31 cellular contexts compared by ENCODE assay signal in genomic region chr20:9368893-9369292, GRCh38.
"Had no signal": no experiment of that assay in that cellular context is flagged by ENCODE, and none has a peak within 500 bp of the region (broad histone marks: within the 10 kb centered on the region; RNA-seq: fewer than 3 reads in every experiment).

No MANE protein-coding gene starts in this region.

- H3K4me1 Mint-ChIP-seq: activated CD4-positive, alpha-beta T cell treated with anti-CD3 and anti-CD28 coated beads for 36 hours; activated CD4-positive, alpha-beta T cell treated with anti-CD3 and anti-CD28 coated beads, Interleukin-2, amount 10 ng/mL, durations not matched to agents 7 days and 5 days had no signal

- H3K4me2 ChIP-seq: PC-9 had no signal

- H3K9me3 Mint-ChIP-seq: activated CD4-positive, alpha-beta T cell treated with anti-CD3 and anti-CD28 coated beads, Interleukin-2, amount 10 ng/mL, durations not matched to agents 7 days and 5 days; activated T-cell treated with anti-CD3 and anti-CD28 coated beads, Interleukin-2, amount 50 U/mL, for 4 hours; activated T-helper 1 cell treated with anti-CD3 and anti-CD28 coated beads, Interleukin-12 subunit alpha, Interleukin-12 subunit beta, Interleukin-2, Interleukin-4 antibody, amounts not matched to agents 30 ng/mL and 10 ng/mL and 1 ng/mL, durations not matched to agents 14 hours and 24 hours and 36 hours; T-helper 1 cell treated with Interleukin-12 subunit alpha and Interleukin-12 subunit beta and Interleukin-4 antibody, amounts not matched to agents 30 μg/mL and 1 μg/mL, for 36 hours; T-helper 2 cell treated with Interferon-gamma antibody and Interleukin-4, amounts not matched to agents 5 μg/mL and 100 μg/mL, for 36 hours had no signal

- H3K27me3 ChIP-seq: adrenal gland, body of pancreas, breast epithelium, MG63 had no signal

- H3K4me1 ChIP-seq: adrenal gland, body of pancreas, breast epithelium had no signal

- H3K27ac Mint-ChIP-seq: activated CD4-positive, alpha-beta T cell treated with anti-CD3 and anti-CD28 coated beads for 36 hours; activated CD4-positive, alpha-beta T cell treated with anti-CD3 and anti-CD28 coated beads, Interleukin-2, amount 10 ng/mL, durations not matched to agents 7 days and 5 days; activated CD8-positive, alpha-beta T cell treated with anti-CD3 and anti-CD28 coated beads, Interleukin-2, amount 10 ng/mL, durations not matched to agents 7 days and 5 days; activated naive CD4-positive, alpha-beta T cell treated with anti-CD3 and anti-CD28 coated beads for 36 hours; activated naive CD4-positive, alpha-beta T cell treated with anti-CD3 and anti-CD28 coated beads, Interleukin-2, amount 50 U/mL, for 72 hours; activated T-helper 1 cell treated with anti-CD3 and anti-CD28 coated beads, Interleukin-12 subunit alpha, Interleukin-12 subunit beta, Interleukin-2, Interleukin-4 antibody, amounts not matched to agents 30 ng/mL and 10 ng/mL and 1 ng/mL, durations not matched to agents 14 hours and 24 hours and 36 hours; T-helper 1 cell treated with Interleukin-12 subunit alpha and Interleukin-12 subunit beta and Interleukin-4 antibody, amounts not matched to agents 30 μg/mL and 1 μg/mL, for 36 hours; T-helper 2 cell treated with Interferon-gamma antibody and Interleukin-4, amounts not matched to agents 5 μg/mL and 100 μg/mL, for 36 hours had no signal

- H3K9me3 ChIP-seq: adrenal gland, body of pancreas, breast epithelium, MG63 had no signal

- H3K36me3 ChIP-seq: adrenal gland, breast epithelium, MG63 had no signal

- FAIRE-seq: astrocyte, TTC549 had no signal

- H3K4me3 ChIP-seq: adrenal gland, body of pancreas, breast epithelium, MG63, PC-9 had no signal

- H3K4me3 Mint-ChIP-seq: activated CD4-positive, alpha-beta T cell treated with anti-CD3 and anti-CD28 coated beads for 36 hours; activated CD4-positive, alpha-beta T cell treated with anti-CD3 and anti-CD28 coated beads, Interleukin-2, amount 10 ng/mL, durations not matched to agents 7 days and 5 days; activated CD8-positive, alpha-beta T cell treated with anti-CD3 and anti-CD28 coated beads, Interleukin-2, amount 10 ng/mL, durations not matched to agents 7 days and 5 days; activated naive CD4-positive, alpha-beta T cell treated with anti-CD3 and anti-CD28 coated beads for 36 hours; activated T-cell treated with anti-CD3 and anti-CD28 coated beads, Interleukin-2, amount 50 U/mL, for 4 hours; activated T-helper 1 cell treated with anti-CD3 and anti-CD28 coated beads, Interleukin-12 subunit alpha, Interleukin-12 subunit beta, Interleukin-2, Interleukin-4 antibody, amounts not matched to agents 30 ng/mL and 10 ng/mL and 1 ng/mL, durations not matched to agents 14 hours and 24 hours and 36 hours; T-helper 1 cell treated with Interleukin-12 subunit alpha and Interleukin-12 subunit beta and Interleukin-4 antibody, amounts not matched to agents 30 μg/mL and 1 μg/mL, for 36 hours; T-helper 2 cell treated with Interferon-gamma antibody and Interleukin-4, amounts not matched to agents 5 μg/mL and 100 μg/mL, for 36 hours had no signal

- H3K27ac ChIP-seq: adrenal gland, body of pancreas, breast epithelium, PC-9 had no signal

- H3K27me3 Mint-ChIP-seq: activated CD4-positive, alpha-beta T cell treated with anti-CD3 and anti-CD28 coated beads for 36 hours had no signal

- ATAC-seq: activated CD4-positive, alpha-beta T cell treated with anti-CD3 and anti-CD28 coated beads for 36 hours; activated CD4-positive, CD25-positive, alpha-beta regulatory T cell treated with anti-CD3 and anti-CD28 coated beads, Interleukin-2, amount 50 U/mL, for 24 hours; activated CD8-positive, alpha-beta T cell treated with anti-CD3 and anti-CD28 coated beads, Interleukin-2, amount 10 ng/mL, durations not matched to agents 7 days and 5 days; activated naive CD4-positive, alpha-beta T cell treated with anti-CD3 and anti-CD28 coated beads, Interleukin-2, amount 50 U/mL, for 72 hours; activated T-cell treated with anti-CD3 and anti-CD28 coated beads, Interleukin-2, amount 50 U/mL, for 4 hours; body of pancreas had no signal

- H2AFZ ChIP-seq: PC-9 had no signal

- DNase-seq: activated CD4-positive, alpha-beta T cell treated with anti-CD3 and anti-CD28 coated beads for 36 hours; activated CD4-positive, alpha-beta T cell treated with anti-CD3 and anti-CD28 coated beads, Interleukin-2, amount 10 ng/mL, durations not matched to agents 7 days and 5 days; activated CD4-positive, alpha-beta T cell treated with anti-CD3 and anti-CD28 coated beads, Interleukin-2, amount 50 U/mL, for 48 hours; activated CD8-positive, alpha-beta T cell treated with anti-CD3 and anti-CD28 coated beads, Interleukin-2, amount 10 ng/mL, durations not matched to agents 7 days and 5 days; activated gamma-delta T cell treated with Interleukin-2 at 50 U/mL for 16 hours; activated naive CD4-positive, alpha-beta T cell treated with anti-CD3 and anti-CD28 coated beads for 36 hours; activated T-cell treated with anti-CD3 and anti-CD28 coated beads for 4 hours; activated T-cell treated with anti-CD3 and anti-CD28 coated beads, Interleukin-2, amount 50 U/mL, for 4 hours; adrenal gland; body of pancreas; Kasumi-1; MG63; NCI-H1048; NCI-H1105 treated with DMSO at 0.1 percent for 48 hours; NCI-H1436; NCI-H1694; NCI-H1930; NCI-H2081 treated with DMSO at 0.1 percent for 48 hours; NCI-H226; NCI-H446 treated with DMSO at 0.1 percent for 48 hours; NCI-H524; PC-9; Right ventricle myocardium superior had no signal
